In the genomic region with DNA sequence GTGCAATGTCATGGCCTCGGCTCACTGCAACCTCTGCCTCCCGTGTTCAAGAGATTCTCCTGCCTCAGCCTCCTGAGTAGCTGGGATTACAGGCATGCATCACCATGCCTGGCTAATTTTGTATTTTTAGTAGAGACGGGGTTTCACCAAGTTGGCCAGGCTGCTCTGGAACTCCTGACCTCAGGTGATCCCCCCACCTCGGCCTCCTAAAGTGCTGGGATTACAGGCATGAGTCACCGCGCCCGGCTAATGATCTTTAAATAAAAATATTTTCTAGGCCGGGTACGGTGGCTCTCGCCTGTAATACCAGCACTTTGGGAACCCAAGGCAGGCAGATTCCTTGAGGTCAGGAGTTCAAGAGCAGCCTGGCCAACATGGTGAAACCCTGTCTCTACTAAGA, we compare ENCODE assay signal across 7 cellular contexts. TPM values are rescaled to one million over a fixed set of nuclear protein-coding genes. Genes with fewer than 3 reads are reported as not detected.
DNase-seq lines count a peak whose midpoint lies in the region; ATAC-seq, FAIRE-seq and TF ChIP-seq lines count a peak whose summit lies in the region.
"Not testable (repeated sequence)": the region's sequence is repeated elsewhere in the genome, so short reads cannot be mapped to it uniquely, and the experiment has no call there.

No MANE protein-coding gene starts in this region.

- intact Hi-C loops in Calu3 (cut with micrococcal nuclease; ENCODE audit: unreplicated experiment); left ventricle myocardium inferior (cut with micrococcal nuclease); psoas muscle (cut with DNase I): not testable (repeated sequence)

- H3K4me1 ChIP-seq in A549: peaks cover 38% of the 10 kb centered on the region
- peaks cover 63% of the 10 kb centered on the region for H3K4me1 ChIP-seq in left ventricle myocardium inferior
- peaks cover 19% of the 10 kb centered on the region for H3K4me1 ChIP-seq in psoas muscle

- BruUV-seq in Calu3 (replicated peaks; lab: Mats Ljungman, UMichigan): not testable (repeated sequence)

- H3K36me3 ChIP-seq in left ventricle myocardium inferior; psoas muscle (ENCODE audit: insufficient read depth in 1 of 2, low read depth in 1 of 2): not testable (repeated sequence)

- not testable (repeated sequence) for DNase-seq in A549 (ENCODE audit: low read depth in 1 of 2, low spot score in 1 of 2); RWPE1 (ENCODE audit: low spot score); left ventricle myocardium inferior; stimulated activated effector memory CD8-positive, alpha-beta T cell treated with anti-CD3 and anti-CD28 coated beads, Interleukin-12 subunit alpha, Interleukin-12 subunit beta, amount 100 ng/mL, for 72 hours (ENCODE audit: low spot score in 2 of 2)
- DNase-seq in Calu3: peak; percentile 34
- DNase-seq in psoas muscle: peak in 1 of 2 donors; percentile 61

- POLR2A ChIA-PET in A549 (lab: Yijun Ruan, JAX); RWPE1 (lab: Yijun Ruan, JAX; ENCODE audit: low non-redundant PET): not testable (repeated sequence)

- TF ChIP-seq EP300 in A549 (IDR thresholded peaks at IDR 0.05): not testable (repeated sequence)

- H3K36me3 Mint-ChIP-seq in Calu3 (ENCODE audit: insufficient read depth, unreplicated experiment): peaks cover 37% of the 10 kb centered on the region
- H3K36me3 Mint-ChIP-seq in IgD-negative memory B cell; stimulated activated effector memory CD8-positive, alpha-beta T cell treated with anti-CD3 and anti-CD28 coated beads, Interleukin-12 subunit alpha, Interleukin-12 subunit beta, amount 100 ng/mL, for 72 hours: not testable (repeated sequence)

- CTCF ChIA-PET in A549 (lab: Yijun Ruan, JAX); RWPE1 (lab: Yijun Ruan, JAX): not testable (repeated sequence)
- CTCF ChIA-PET in Calu3 (lab: Charles Lee): interaction anchor here (0.7 kb wide), 1 partner anchor 9 kb away, joined by 3 read pairs; no protein-coding TSS in a partner anchor

- WGBS in A549 (ENCODE audit: missing lambda C conversion rate): 54% methylated on average over 10 of the region's 10 CpGs
- 41 to 50% (median 41%) methylated on average over 10 of the region's 10 CpGs for WGBS in psoas muscle, 3 donors

- not testable (repeated sequence) for TF ChIP-seq CTCF in A549 (IDR thresholded peaks at IDR 0.05); Calu3 (IDR thresholded peaks at IDR 0.05; ENCODE audit: unreplicated experiment); RWPE1 (conservative IDR thresholded peaks at IDR 0.05; ENCODE audit: low read depth); left ventricle myocardium inferior (IDR thresholded peaks at IDR 0.05; ENCODE audit: borderline replicate concordance); psoas muscle (IDR thresholded peaks at IDR 0.05)

- H3K4me1 Mint-ChIP-seq in Calu3 (ENCODE audit: low read depth, unreplicated experiment) (peaks cover 39% of the 10 kb centered on the region), IgD-negative memory B cell (peaks cover 40 to 53% (median 51%) of the 10 kb centered on the region in 3 donors)
- H3K4me1 Mint-ChIP-seq in stimulated activated effector memory CD8-positive, alpha-beta T cell treated with anti-CD3 and anti-CD28 coated beads, Interleukin-12 subunit alpha, Interleukin-12 subunit beta, amount 100 ng/mL, for 72 hours: peaks cover 25% of the 10 kb centered on the region

- H3K27ac Mint-ChIP-seq in Calu3 (ENCODE audit: unreplicated experiment): not testable (repeated sequence)
- H3K27ac Mint-ChIP-seq in IgD-negative memory B cell: peak overlapping the region in 2 of 3 donors; percentile 88
- peak overlapping the region; percentile 40 for H3K27ac Mint-ChIP-seq in stimulated activated effector memory CD8-positive, alpha-beta T cell treated with anti-CD3 and anti-CD28 coated beads, Interleukin-12 subunit alpha, Interleukin-12 subunit beta, amount 100 ng/mL, for 72 hours

- not testable (repeated sequence) for H3K9me3 Mint-ChIP-seq in Calu3 (ENCODE audit: low read depth, unreplicated experiment); IgD-negative memory B cell; stimulated activated effector memory CD8-positive, alpha-beta T cell treated with anti-CD3 and anti-CD28 coated beads, Interleukin-12 subunit alpha, Interleukin-12 subunit beta, amount 100 ng/mL, for 72 hours

- not testable (repeated sequence) for H3K27me3 ChIP-seq in left ventricle myocardium inferior (ENCODE audit: low read depth); psoas muscle (ENCODE audit: insufficient read depth in 3 of 3, low read length in 2 of 3)

- TF ChIP-seq POLR2A in A549 (IDR thresholded peaks at IDR 0.05; ENCODE audit: low read length): not testable (repeated sequence)

- peak overlapping the region in 1 of 2 experiments; percentile 23; a peak in 2 of 6 replicates for H3K27ac ChIP-seq in A549
- H3K27ac ChIP-seq in RWPE1: peak overlapping the region; percentile 30
- H3K27ac ChIP-seq in left ventricle myocardium inferior (replicated peaks): peak overlapping the region; percentile 10
- H3K27ac ChIP-seq in psoas muscle: peak overlapping the region; percentile 63

- not testable (repeated sequence) for H3K4me3 ChIP-seq in A549, left ventricle myocardium inferior, psoas muscle

- FAIRE-seq in A549 (lab: Jason Lieb, UNC): not testable (repeated sequence)

- H3K27me3 Mint-ChIP-seq in Calu3 (ENCODE audit: unreplicated experiment); IgD-negative memory B cell: not testable (repeated sequence)

- not testable (repeated sequence) for H3K4me3 Mint-ChIP-seq in Calu3 (ENCODE audit: low read depth, unreplicated experiment); stimulated activated effector memory CD8-positive, alpha-beta T cell treated with anti-CD3 and anti-CD28 coated beads, Interleukin-12 subunit alpha, Interleukin-12 subunit beta, amount 100 ng/mL, for 72 hours
- H3K4me3 Mint-ChIP-seq in IgD-negative memory B cell: peak overlapping the region in 1 of 4 donors; percentile 84

- H3K4me2 ChIP-seq in A549: not testable (repeated sequence)

- ATAC-seq in A549; stimulated activated effector memory CD8-positive, alpha-beta T cell treated with anti-CD3 and anti-CD28 coated beads, Interleukin-12 subunit alpha, Interleukin-12 subunit beta, amount 100 ng/mL, for 72 hours: not testable (repeated sequence)
- peak; percentile 34 to 72 (median 67) for ATAC-seq in psoas muscle

- H3K9me3 ChIP-seq in A549; left ventricle myocardium inferior (replicated peaks); psoas muscle: not testable (repeated sequence)

- not testable (repeated sequence) for TF ChIP-seq RAD21 in A549 (conservative IDR thresholded peaks at IDR 0.05 in 1 of 2, IDR thresholded peaks at IDR 0.05 in 1 of 2)

RNA-seq across cellular contexts. Expression of gene MAPK8IP3, which starts 12.2 kb away (rescaled TPM):
- polyA plus RNA-seq in A549 (2011; rRNA removed) (12.0 and 13.4 TPM in 2 replicates), A549 (2017; fragmentation: RNase III; extraction: RNeasy Plus Mini Kit Qiagen cat#74134 plus additional on column Dnase treatment) (48.2 to 55.1 TPM (median 53.3 TPM) in 3 replicates), IgD-negative memory B cell (5.9 TPM), psoas muscle (10 to 100 TPM; 11.7 to 17.0 (median 13.4) TPM)
- 25.1 and 30.1 TPM in 2 replicates for polyA plus RNA-seq in A549 (2012; cell fraction: cytosol; rRNA removed)
- 244 and 330 TPM in 2 replicates for polyA plus RNA-seq in A549 (2012; cell fraction: nucleus; rRNA removed)
- polyA minus RNA-seq in A549 (2011; rRNA and poly(A)+ RNA removed): 16.5 and 17.9 TPM in 2 replicates
- total RNA-seq in Calu3 (2022) (104 and 110 TPM in 2 replicates), left ventricle myocardium inferior (56.0 TPM), psoas muscle (10 to 100 TPM; 22.6 to 31.6 (median 24.9) TPM)

RNA-seq across cellular contexts. Expression of gene JPT2, which starts 40.2 kb away (rescaled TPM):
- polyA plus RNA-seq in A549 (2011; rRNA removed) (91.6 and 97.6 TPM in 2 replicates), A549 (2017; fragmentation: RNase III; extraction: RNeasy Plus Mini Kit Qiagen cat#74134 plus additional on column Dnase treatment) (139 to 156 TPM (median 150 TPM) in 3 replicates), IgD-negative memory B cell (10.8 TPM), psoas muscle (10 to 100 TPM; 14.4 to 27.7 (median 14.6) TPM)
- 85.5 and 90.9 TPM in 2 replicates for polyA plus RNA-seq in A549 (2012; cell fraction: cytosol; rRNA removed)
- 56.5 and 60.3 TPM in 2 replicates for polyA plus RNA-seq in A549 (2012; cell fraction: nucleus; rRNA removed)
- polyA minus RNA-seq in A549 (2011; rRNA and poly(A)+ RNA removed): 47.2 and 50.9 TPM in 2 replicates
- total RNA-seq in Calu3 (2022) (167 and 185 TPM in 2 replicates), left ventricle myocardium inferior (30.6 TPM), psoas muscle (10 to 100 TPM; 21.4 to 30.6 (median 25.1) TPM)

RNA-seq across cellular contexts. Expression of gene NME3, which starts 53.1 kb away (rescaled TPM):
- polyA plus RNA-seq in A549 (2011; rRNA removed) (15.2 and 15.7 TPM in 2 replicates), A549 (2017; fragmentation: RNase III; extraction: RNeasy Plus Mini Kit Qiagen cat#74134 plus additional on column Dnase treatment) (46.4 to 59.2 TPM (median 49.9 TPM) in 3 replicates), IgD-negative memory B cell (66.1 TPM), psoas muscle (10 to 100 TPM; 18.8 to 27.1 (median 22.4) TPM)
- 64.9 and 82.8 TPM in 2 replicates for polyA plus RNA-seq in A549 (2012; cell fraction: cytosol; rRNA removed)
- polyA plus RNA-seq in A549 (2012; cell fraction: nucleus; rRNA removed): 175 and 253 TPM in 2 replicates
- 2.2 and 3.0 TPM in 2 replicates for polyA minus RNA-seq in A549 (2011; rRNA and poly(A)+ RNA removed)
- total RNA-seq in Calu3 (2022) (64.3 and 73.1 TPM in 2 replicates), left ventricle myocardium inferior (37.0 TPM), psoas muscle (10 to 100 TPM in 3 of 4 donors, 1 to 10 TPM in 1; 9.9 to 23.8 (median 13.8) TPM)

RNA-seq across cellular contexts. Expression of gene EME2, which starts 54.4 kb away (rescaled TPM):
- polyA plus RNA-seq in A549 (2011; rRNA removed): 2.9 and 3.7 TPM in 2 replicates
- polyA plus RNA-seq in A549 (2012; cell fraction: cytosol; rRNA removed): 7.0 and 8.9 TPM in 2 replicates
- polyA plus RNA-seq in A549 (2012; cell fraction: nucleus; rRNA removed): 77.2 and 97.0 TPM in 2 replicates
- 13.0 to 17.3 TPM (median 16.5 TPM) in 3 replicates for polyA plus RNA-seq in A549 (2017; fragmentation: RNase III; extraction: RNeasy Plus Mini Kit Qiagen cat#74134 plus additional on column Dnase treatment)
- polyA minus RNA-seq in A549 (2011; rRNA and poly(A)+ RNA removed): 3.7 and 3.8 TPM in 2 replicates
- total RNA-seq in Calu3 (2022): 30.8 and 42.2 TPM in 2 replicates
- polyA plus RNA-seq in IgD-negative memory B cell: 1.5 TPM
- total RNA-seq in left ventricle myocardium inferior: 7.4 TPM
- 10 to 100 TPM in 1 of 4 donors, 1 to 10 TPM in 3; 4.3 to 11.3 (median 5.9) TPM for total RNA-seq in psoas muscle
- 1 to 10 TPM; 2.6 to 5.2 (median 4.5) TPM for polyA plus RNA-seq in psoas muscle

RNA-seq across cellular contexts. Expression of gene MRPS34, which starts 54.7 kb away (rescaled TPM):
- polyA plus RNA-seq in A549 (2011; rRNA removed) (105 and 118 TPM in 2 replicates), A549 (2017; fragmentation: RNase III; extraction: RNeasy Plus Mini Kit Qiagen cat#74134 plus additional on column Dnase treatment) (210 to 220 TPM (median 214 TPM) in 3 replicates), IgD-negative memory B cell (156 TPM), psoas muscle (100 to 1,000 TPM in 2 of 3 donors, 10 to 100 TPM in 1; 85.6 to 172 (median 138) TPM)
- 247 and 255 TPM in 2 replicates for polyA plus RNA-seq in A549 (2012; cell fraction: cytosol; rRNA removed)
- polyA plus RNA-seq in A549 (2012; cell fraction: nucleus; rRNA removed): 134 and 202 TPM in 2 replicates
- polyA minus RNA-seq in A549 (2011; rRNA and poly(A)+ RNA removed): 33.4 and 34.5 TPM in 2 replicates
- total RNA-seq in Calu3 (2022) (128 and 135 TPM in 2 replicates), left ventricle myocardium inferior (78.0 TPM), psoas muscle (10 to 100 TPM; 56.3 to 75.1 (median 71.4) TPM)
